24 cellular contexts compared by ENCODE assay signal in the genomic region with DNA sequence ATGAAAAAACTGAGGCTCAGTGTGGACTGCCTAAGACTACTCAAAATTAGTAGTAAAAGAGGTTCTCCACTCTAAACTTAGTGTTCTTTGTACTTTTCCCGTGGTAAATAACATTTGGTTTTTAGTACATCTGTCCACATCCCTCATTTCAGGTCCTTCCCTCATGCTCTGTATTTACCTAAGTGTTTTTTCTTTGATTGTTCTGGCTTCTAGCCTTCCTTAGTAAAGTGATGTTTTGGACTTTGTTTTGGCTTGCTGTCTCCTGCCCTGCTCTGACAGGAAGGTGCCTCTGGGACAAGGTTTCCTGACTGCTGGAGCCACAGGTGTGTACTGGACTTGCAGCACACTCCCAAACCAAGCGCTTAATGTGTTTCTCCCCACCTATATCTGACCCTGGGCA. TPM values are rescaled to one million over a fixed set of nuclear protein-coding genes. Genes with fewer than 3 reads are reported as not detected.
"Had no signal": no experiment of that assay in that cellular context is flagged by ENCODE, and none has a peak within 500 bp of the region (broad histone marks: within the 10 kb centered on the region; RNA-seq: fewer than 3 reads in every experiment).

No MANE protein-coding gene starts in this region.

- H3K4me1 ChIP-seq: adrenal gland, breast epithelium had no signal

- H3K9me3 Mint-ChIP-seq: activated CD4-positive, alpha-beta memory T cell treated with anti-CD3 and anti-CD28 coated beads, Interleukin-2, amount 10 ng/mL, durations not matched to agents 7 days and 5 days; activated naive CD8-positive, alpha-beta T cell treated with anti-CD3 and anti-CD28 coated beads, Interleukin-2, amount 10 ng/mL, durations not matched to agents 7 days and 5 days; activated T-cell treated with anti-CD3 and anti-CD28 coated beads, Interleukin-2, amount 50 U/mL, for 72 hours; activated T-helper 2 cell treated with anti-CD3 and anti-CD28 coated beads, Interferon-gamma antibody, Interleukin-2, Interleukin-4, amounts not matched to agents 10 μg/mL and 5 μg/mL and 100 μg/mL, durations not matched to agents 14 hours and 24 hours and 36 hours had no signal

- H3K36me3 Mint-ChIP-seq: activated naive CD8-positive, alpha-beta T cell treated with anti-CD3 and anti-CD28 coated beads, Interleukin-2, amount 10 ng/mL, durations not matched to agents 7 days and 5 days had no signal

- H3K4me3 Mint-ChIP-seq: activated CD4-positive, alpha-beta memory T cell treated with anti-CD3 and anti-CD28 coated beads, Interleukin-2, amount 10 ng/mL, durations not matched to agents 7 days and 5 days; activated CD4-positive, alpha-beta T cell treated with anti-CD3 and anti-CD28 coated beads for 36 hours; activated naive CD8-positive, alpha-beta T cell treated with anti-CD3 and anti-CD28 coated beads, Interleukin-2, amount 10 ng/mL, durations not matched to agents 7 days and 5 days; activated T-cell treated with anti-CD3 and anti-CD28 coated beads, Interleukin-2, amount 50 U/mL, for 72 hours; IgD-negative memory B cell had no signal

- H3K27ac ChIP-seq: adrenal gland, breast epithelium, WERI-Rb-1 had no signal

- H3K27me3 ChIP-seq: adrenal gland, breast epithelium had no signal

- H3K4me1 Mint-ChIP-seq: activated CD4-positive, alpha-beta memory T cell treated with anti-CD3 and anti-CD28 coated beads, Interleukin-2, amount 10 ng/mL, durations not matched to agents 7 days and 5 days; activated CD4-positive, alpha-beta T cell treated with anti-CD3 and anti-CD28 coated beads for 36 hours; activated naive CD8-positive, alpha-beta T cell treated with anti-CD3 and anti-CD28 coated beads, Interleukin-2, amount 10 ng/mL, durations not matched to agents 7 days and 5 days; IgD-negative memory B cell had no signal

- H3K36me3 ChIP-seq: adrenal gland, breast epithelium, WERI-Rb-1 had no signal

- H3K27ac Mint-ChIP-seq: activated CD4-positive, alpha-beta memory T cell treated with anti-CD3 and anti-CD28 coated beads, Interleukin-2, amount 10 ng/mL, durations not matched to agents 7 days and 5 days; activated CD4-positive, alpha-beta T cell treated with anti-CD3 and anti-CD28 coated beads for 36 hours; activated naive CD8-positive, alpha-beta T cell treated with anti-CD3 and anti-CD28 coated beads, Interleukin-2, amount 10 ng/mL, durations not matched to agents 7 days and 5 days; activated T-cell treated with anti-CD3 and anti-CD28 coated beads, Interleukin-2, amount 50 U/mL, for 72 hours; activated T-helper 2 cell treated with anti-CD3 and anti-CD28 coated beads, Interferon-gamma antibody, Interleukin-2, Interleukin-4, amounts not matched to agents 10 μg/mL and 5 μg/mL and 100 μg/mL, durations not matched to agents 14 hours and 24 hours and 36 hours; IgD-negative memory B cell had no signal

- DNase-seq: activated CD4-positive, alpha-beta memory T cell treated with anti-CD3 and anti-CD28 coated beads, Interleukin-2, amount 10 ng/mL, durations not matched to agents 7 days and 5 days; activated CD4-positive, alpha-beta T cell treated with anti-CD3 and anti-CD28 coated beads for 36 hours; activated CD4-positive, alpha-beta T cell treated with anti-CD3 and anti-CD28 coated beads, Interleukin-2, amount 50 U/mL, for 1 hour; activated naive CD4-positive, alpha-beta T cell treated with anti-CD3 and anti-CD28 coated beads, Interleukin-2, amount 50 U/mL, for 16 hours; activated naive CD8-positive, alpha-beta T cell treated with anti-CD3 and anti-CD28 coated beads, Interleukin-2, amount 10 ng/mL, durations not matched to agents 7 days and 5 days; activated T-cell treated with anti-CD3 and anti-CD28 coated beads for 4 hours; activated T-cell treated with anti-CD3 and anti-CD28 coated beads, Interleukin-2, amount 50 U/mL, for 72 hours; adrenal gland; anterior cingulate cortex; central memory CD4-positive, alpha-beta T cell; MM.1S; NCI-H1105 treated with DMSO at 0.1 percent for 48 hours; NCI-H1436 treated with DMSO at 0.1 percent for 48 hours; NCI-H187; NCI-H2081; NCI-H524; PC-3; SHP77 treated with DMSO at 0.1 percent for 48 hours; T-helper 2 cell; WERI-Rb-1 had no signal

- ATAC-seq: activated CD4-positive, alpha-beta T cell treated with anti-CD3 and anti-CD28 coated beads for 36 hours; activated T-cell treated with anti-CD3 and anti-CD28 coated beads, Interleukin-2, amount 50 U/mL, for 72 hours; PC-3 had no signal

- H3K4me3 ChIP-seq: adrenal gland, breast epithelium had no signal

- FAIRE-seq: RCC 7860 had no signal

RNA-seq across cellular contexts. Expression of a gene that starts 29.9 kb away (rescaled TPM):
- total RNA-seq: activated CD4-positive, alpha-beta T cell treated with anti-CD3 and anti-CD28 coated beads for 36 hours had no signal
- polyA plus RNA-seq: IgD-negative memory B cell had no signal

RNA-seq across cellular contexts. Expression of a gene that starts 42.8 kb away (rescaled TPM):
- total RNA-seq: activated CD4-positive, alpha-beta memory T cell treated with anti-CD3 and anti-CD28 coated beads, Interleukin-2, amount 10 ng/mL, durations not matched to agents 7 days and 5 days; PC-3 had no signal
- polyA plus RNA-seq: IgD-negative memory B cell had no signal
